35 cellular contexts compared by ENCODE assay signal in the genomic region with DNA sequence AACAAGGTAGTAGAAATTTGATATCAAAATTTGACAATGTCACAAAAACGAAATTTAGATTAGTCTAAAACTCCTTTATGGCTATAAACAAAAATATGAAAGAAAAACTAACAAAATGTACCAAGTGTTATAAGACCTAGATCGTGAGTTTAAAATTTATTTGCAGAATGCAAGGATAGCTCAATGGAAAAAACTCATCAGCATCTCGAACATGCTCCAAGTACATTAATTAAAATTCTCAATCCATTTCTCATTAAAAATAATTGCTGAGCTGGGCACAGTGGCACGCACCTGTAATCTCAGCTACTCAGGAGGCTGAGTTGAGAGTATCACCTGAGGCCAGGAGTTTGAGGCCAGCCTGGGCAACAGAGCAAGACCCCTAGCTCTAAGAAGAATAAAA.
"Had no signal": no experiment of that assay in that cellular context is flagged by ENCODE, and none has a peak within 500 bp of the region (broad histone marks: within the 10 kb centered on the region; RNA-seq: fewer than 3 reads in every experiment).

No MANE protein-coding gene starts in this region.

- H3K27ac Mint-ChIP-seq: activated CD8-positive, alpha-beta T cell treated with anti-CD3 and anti-CD28 coated beads for 36 hours; activated naive CD4-positive, alpha-beta T cell treated with anti-CD3 and anti-CD28 coated beads, Interleukin-2, amount 50 U/mL, for 24 hours; activated naive CD8-positive, alpha-beta T cell treated with anti-CD3 and anti-CD28 coated beads, Interleukin-2, amount 10 ng/mL, durations not matched to agents 7 days and 5 days; activated T-helper 2 cell treated with anti-CD3 and anti-CD28 coated beads, Interferon-gamma antibody, Interleukin-2, Interleukin-4, amounts not matched to agents 10 μg/mL and 5 μg/mL and 100 μg/mL, durations not matched to agents 14 hours and 24 hours and 36 hours had no signal

- H3K9me3 ChIP-seq: MG63 had no signal

- DNase-seq: activated B cell treated with CpG ODN at 0.5 μM for 24 hours; activated CD4-positive, alpha-beta T cell treated with anti-CD3 and anti-CD28 coated beads for 48 hours; activated CD4-positive, alpha-beta T cell treated with anti-CD3 and anti-CD28 coated beads, Interleukin-2, amount 50 U/mL, for 4 hours; activated CD4-positive, CD25-positive, alpha-beta regulatory T cell treated with anti-CD3 and anti-CD28 coated beads, Interleukin-2, amount 50 U/mL, for 72 hours; activated CD8-positive, alpha-beta T cell treated with anti-CD3 and anti-CD28 coated beads for 36 hours; activated gamma-delta T cell; activated naive CD4-positive, alpha-beta T cell treated with Interleukin-2 at 50 U/mL for 16 hours; activated naive CD8-positive, alpha-beta T cell treated with anti-CD3 and anti-CD28 coated beads, Interleukin-2, amount 10 ng/mL, durations not matched to agents 7 days and 5 days; activated T-cell treated with anti-CD3 and anti-CD28 coated beads, Interleukin-2, amount 50 U/mL, for 1 hour; amygdala; Kasumi-1; MG63; MV-4-11; NCI-H1092; NCI-H1436 treated with DMSO at 0.1 percent for 48 hours; NCI-H1694 treated with DMSO at 0.1 percent for 48 hours; NCI-H2029; NCI-H345; NCI-H524 treated with DMSO at 0.1 percent for 48 hours; NK-92 treated with Interleukin-12 subunit alpha and Interleukin-12 subunit beta, amount 100 ng/mL, for 24 hours; PC-9; SIG-M5; T-cell; T-helper 2 cell; T-helper 9 cell had no signal

- H3K9me3 Mint-ChIP-seq: activated B cell treated with CpG ODN at 0.5 μM for 24 hours; activated naive CD4-positive, alpha-beta T cell treated with anti-CD3 and anti-CD28 coated beads, Interleukin-2, amount 50 U/mL, for 24 hours; central memory CD8-positive, alpha-beta T cell; T-cell had no signal

- ATAC-seq: activated CD8-positive, alpha-beta T cell treated with anti-CD3 and anti-CD28 coated beads for 36 hours; Right ventricle myocardium inferior; SK-N-SH treated with all-trans-retinoic acid at 6 μM for 48 hours; T-cell had no signal

- H3K36me3 ChIP-seq: ascending aorta, cardiac muscle cell, MG63 had no signal

- FAIRE-seq: RCC 7860 had no signal

- H3K4me3 Mint-ChIP-seq: activated CD8-positive, alpha-beta T cell treated with anti-CD3 and anti-CD28 coated beads for 36 hours; activated naive CD4-positive, alpha-beta T cell treated with anti-CD3 and anti-CD28 coated beads, Interleukin-2, amount 50 U/mL, for 24 hours; activated naive CD8-positive, alpha-beta T cell treated with anti-CD3 and anti-CD28 coated beads, Interleukin-2, amount 10 ng/mL, durations not matched to agents 7 days and 5 days; central memory CD8-positive, alpha-beta T cell; T-cell had no signal

- H3K27me3 Mint-ChIP-seq: activated B cell treated with CpG ODN at 0.5 μM for 24 hours; activated CD8-positive, alpha-beta T cell treated with anti-CD3 and anti-CD28 coated beads for 36 hours; activated naive CD4-positive, alpha-beta T cell treated with anti-CD3 and anti-CD28 coated beads, Interleukin-2, amount 50 U/mL, for 24 hours; activated naive CD8-positive, alpha-beta T cell treated with anti-CD3 and anti-CD28 coated beads, Interleukin-2, amount 10 ng/mL, durations not matched to agents 7 days and 5 days; central memory CD8-positive, alpha-beta T cell; T-cell had no signal

- H3K4me3 ChIP-seq: ascending aorta, cardiac muscle cell, MG63, PC-9 had no signal

- H3K27me3 ChIP-seq: ascending aorta, cardiac muscle cell, MG63 had no signal

- H3K27ac ChIP-seq: ascending aorta, cardiac muscle cell, PC-9, RWPE1, VCaP had no signal
